15 cellular contexts compared by ENCODE assay signal in the genomic region with DNA sequence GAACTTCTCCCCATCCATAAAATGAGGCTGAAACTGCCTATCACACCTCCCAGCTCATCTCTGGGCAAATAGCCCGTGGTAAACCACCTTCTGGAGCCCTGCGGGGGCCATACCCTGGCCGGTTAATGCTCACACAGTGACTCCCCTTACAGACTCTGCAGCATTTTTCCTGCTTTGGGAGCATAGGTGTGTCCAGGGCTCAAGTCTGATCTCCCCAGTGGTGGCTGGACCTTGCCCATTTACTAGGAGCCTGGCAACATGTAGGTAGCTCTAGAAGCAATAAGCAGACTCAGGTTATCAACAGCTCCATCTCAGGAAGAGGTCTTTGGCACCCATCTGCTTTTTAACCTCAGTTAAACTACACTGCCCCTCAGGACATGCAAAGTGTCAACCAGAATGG. TPM values are rescaled to one million over a fixed set of nuclear protein-coding genes. Genes with fewer than 3 reads are reported as not detected.
DNase-seq lines count a peak whose midpoint lies in the region; ATAC-seq lines count a peak whose summit lies in the region.
"Had no signal": no experiment of that assay in that cellular context is flagged by ENCODE, and none has a peak within 500 bp of the region (broad histone marks: within the 10 kb centered on the region; RNA-seq: fewer than 3 reads in every experiment).

No MANE protein-coding gene starts in this region.

- no peak for ATAC-seq in left cardiac atrium
- no peak for ATAC-seq in natural killer cell treated with Interleukin-12 subunit alpha and Interleukin-12 subunit beta and Interleukin-15 and Interleukin-18, amount 100 ng/mL, for 72 hours
- ATAC-seq in GM21825 (IDR thresholded peaks at IDR 0.05; ENCODE audit: unreplicated experiment): no peak
- no peak for ATAC-seq in activated CD8-positive, alpha-beta T cell treated with anti-CD3 and anti-CD28 coated beads, Interleukin-2, amount 10 ng/mL, durations not matched to agents 7 days and 5 days
- ATAC-seq: CD8-positive, alpha-beta T cell had no signal

- POLR2A ChIA-PET in activated CD8-positive, alpha-beta T cell treated with anti-CD3 and anti-CD28 coated beads, Interleukin-2, amount 10 ng/mL, durations not matched to agents 7 days and 5 days (lab: Charles Lee): interaction anchor here (0.7 kb wide), 1 partner anchor 11 kb away, joined by 3 read pairs; no protein-coding TSS in a partner anchor

- peaks cover 15 to 17% of the 10 kb centered on the region in 2 donors for H3K4me1 Mint-ChIP-seq in natural killer cell treated with Interleukin-12 subunit alpha and Interleukin-12 subunit beta and Interleukin-15 and Interleukin-18, amount 100 ng/mL, for 72 hours (ENCODE audit: low read depth in 2 of 2)
- H3K4me1 Mint-ChIP-seq in activated CD8-positive, alpha-beta T cell treated with anti-CD3 and anti-CD28 coated beads, Interleukin-2, amount 10 ng/mL, durations not matched to agents 7 days and 5 days (ENCODE audit: low read depth): peaks cover 23% of the 10 kb centered on the region
- H3K4me1 Mint-ChIP-seq: B cell had no signal

- H3K9me3 Mint-ChIP-seq in natural killer cell treated with Interleukin-12 subunit alpha and Interleukin-12 subunit beta and Interleukin-15 and Interleukin-18, amount 100 ng/mL, for 72 hours: no peaks in the 10 kb centered on the region
- no peaks in the 10 kb centered on the region for H3K9me3 Mint-ChIP-seq in activated CD8-positive, alpha-beta T cell treated with anti-CD3 and anti-CD28 coated beads, Interleukin-2, amount 10 ng/mL, durations not matched to agents 7 days and 5 days (ENCODE audit: insufficient read depth)
- H3K9me3 Mint-ChIP-seq: CD8-positive, alpha-beta T cell had no signal

- no peaks in the 10 kb centered on the region for H3K36me3 Mint-ChIP-seq in natural killer cell treated with Interleukin-12 subunit alpha and Interleukin-12 subunit beta and Interleukin-15 and Interleukin-18, amount 100 ng/mL, for 72 hours
- H3K36me3 Mint-ChIP-seq in activated CD8-positive, alpha-beta T cell treated with anti-CD3 and anti-CD28 coated beads, Interleukin-2, amount 10 ng/mL, durations not matched to agents 7 days and 5 days (ENCODE audit: low read depth): no peaks in the 10 kb centered on the region
- H3K36me3 Mint-ChIP-seq: CD8-positive, alpha-beta T cell had no signal

- no peaks in the 10 kb centered on the region for H3K27me3 Mint-ChIP-seq in natural killer cell treated with Interleukin-12 subunit alpha and Interleukin-12 subunit beta and Interleukin-15 and Interleukin-18, amount 100 ng/mL, for 72 hours
- peaks cover 17% of the 10 kb centered on the region for H3K27me3 Mint-ChIP-seq in activated CD8-positive, alpha-beta T cell treated with anti-CD3 and anti-CD28 coated beads, Interleukin-2, amount 10 ng/mL, durations not matched to agents 7 days and 5 days (ENCODE audit: low read depth)

- no peak overlapping the region for H3K27ac Mint-ChIP-seq in natural killer cell treated with Interleukin-12 subunit alpha and Interleukin-12 subunit beta and Interleukin-15 and Interleukin-18, amount 100 ng/mL, for 72 hours
- no peak overlapping the region for H3K27ac Mint-ChIP-seq in activated CD8-positive, alpha-beta T cell treated with anti-CD3 and anti-CD28 coated beads, Interleukin-2, amount 10 ng/mL, durations not matched to agents 7 days and 5 days
- H3K27ac Mint-ChIP-seq: B cell; CD8-positive, alpha-beta T cell had no signal

- DNase-seq in cardiac septum (ENCODE audit: low spot score) (peak; percentile 47), left cardiac atrium (no peak), islet precursor cell (peak; percentile 25), NCI-H226 (no peak)
- peak; percentile 28 for DNase-seq in natural killer cell treated with Interleukin-12 subunit alpha and Interleukin-12 subunit beta and Interleukin-15 and Interleukin-18, amount 100 ng/mL, for 72 hours (ENCODE audit: low spot score)
- DNase-seq in activated CD8-positive, alpha-beta T cell treated with anti-CD3 and anti-CD28 coated beads, Interleukin-2, amount 10 ng/mL, durations not matched to agents 7 days and 5 days: no peak
- DNase-seq: Calu3; CD8-positive, alpha-beta T cell; DMS79 treated with DMSO at 0.1 percent for 48 hours; GF-D8 had no signal

- intact Hi-C loops in cardiac septum (cut with DNase I): no loop called here
- intact Hi-C loops in left cardiac atrium (cut with DNase I): no loop called here

- CTCF ChIA-PET in activated CD8-positive, alpha-beta T cell treated with anti-CD3 and anti-CD28 coated beads, Interleukin-2, amount 10 ng/mL, durations not matched to agents 7 days and 5 days (lab: Charles Lee): interaction anchor here (0.8 kb wide), 1 partner anchor 11 kb away, joined by 3 read pairs; no protein-coding TSS in a partner anchor

- H3K4me3 Mint-ChIP-seq in natural killer cell treated with Interleukin-12 subunit alpha and Interleukin-12 subunit beta and Interleukin-15 and Interleukin-18, amount 100 ng/mL, for 72 hours: no peak overlapping the region
- no peak overlapping the region for H3K4me3 Mint-ChIP-seq in activated CD8-positive, alpha-beta T cell treated with anti-CD3 and anti-CD28 coated beads, Interleukin-2, amount 10 ng/mL, durations not matched to agents 7 days and 5 days
- H3K4me3 Mint-ChIP-seq: B cell; CD8-positive, alpha-beta T cell had no signal

RNA-seq across cellular contexts. Expression of a gene that starts 5.5 kb away (rescaled TPM):
- total RNA-seq in cardiac septum (1.3 TPM), left cardiac atrium (1 to 10 TPM in 1 of 2 donors, under 1 TPM in 1; 0.68 to 1.2 TPM)
- 10 to 100 TPM in 1 of 2 donors, 1 to 10 TPM in 1; 3.3 to 10.2 TPM for total RNA-seq in natural killer cell treated with Interleukin-12 subunit alpha and Interleukin-12 subunit beta and Interleukin-15 and Interleukin-18, amount 100 ng/mL, for 72 hours
- under 1 TPM; 0.26 to 0.29 TPM for total RNA-seq in activated CD8-positive, alpha-beta T cell treated with anti-CD3 and anti-CD28 coated beads, Interleukin-2, amount 10 ng/mL, durations not matched to agents 7 days and 5 days
- total RNA-seq: A172, Calu3, HT-29 had no signal

RNA-seq across cellular contexts. Expression of a gene that starts 15.2 kb away (rescaled TPM):
- not detected for total RNA-seq in cardiac septum
- not detected for total RNA-seq in left cardiac atrium
- total RNA-seq in natural killer cell treated with Interleukin-12 subunit alpha and Interleukin-12 subunit beta and Interleukin-15 and Interleukin-18, amount 100 ng/mL, for 72 hours: not detected
- not detected for total RNA-seq in activated CD8-positive, alpha-beta T cell treated with anti-CD3 and anti-CD28 coated beads, Interleukin-2, amount 10 ng/mL, durations not matched to agents 7 days and 5 days
- total RNA-seq: A172; B cell; Calu3; CD8-positive, alpha-beta T cell; H1; HT-29 had no signal

RNA-seq across cellular contexts. Expression of a gene that starts 36.5 kb away (rescaled TPM):
- not detected for total RNA-seq in cardiac septum
- total RNA-seq in left cardiac atrium: under 1 TPM in 1 of 2 donors, not detected in 1; 0.06 TPM
- not detected for total RNA-seq in natural killer cell treated with Interleukin-12 subunit alpha and Interleukin-12 subunit beta and Interleukin-15 and Interleukin-18, amount 100 ng/mL, for 72 hours
- total RNA-seq in activated CD8-positive, alpha-beta T cell treated with anti-CD3 and anti-CD28 coated beads, Interleukin-2, amount 10 ng/mL, durations not matched to agents 7 days and 5 days: not detected
- total RNA-seq: A172; B cell; Calu3; CD8-positive, alpha-beta T cell; H1; HT-29 had no signal

RNA-seq across cellular contexts. Expression of a gene that starts 49.5 kb away (rescaled TPM):
- 395 TPM for total RNA-seq in cardiac septum
- total RNA-seq in left cardiac atrium: 100 to 1,000 TPM; 259 to 306 TPM
- 100 to 1,000 TPM; 121 to 157 TPM for total RNA-seq in natural killer cell treated with Interleukin-12 subunit alpha and Interleukin-12 subunit beta and Interleukin-15 and Interleukin-18, amount 100 ng/mL, for 72 hours
- 100 to 1,000 TPM; 123 to 133 TPM for total RNA-seq in activated CD8-positive, alpha-beta T cell treated with anti-CD3 and anti-CD28 coated beads, Interleukin-2, amount 10 ng/mL, durations not matched to agents 7 days and 5 days

RNA-seq across cellular contexts. Expression of a gene that starts 52.5 kb away (rescaled TPM):
- total RNA-seq in cardiac septum: not detected
- total RNA-seq in left cardiac atrium: not detected
- total RNA-seq in natural killer cell treated with Interleukin-12 subunit alpha and Interleukin-12 subunit beta and Interleukin-15 and Interleukin-18, amount 100 ng/mL, for 72 hours: not detected
- not detected for total RNA-seq in activated CD8-positive, alpha-beta T cell treated with anti-CD3 and anti-CD28 coated beads, Interleukin-2, amount 10 ng/mL, durations not matched to agents 7 days and 5 days
- total RNA-seq: A172; B cell; Calu3; CD8-positive, alpha-beta T cell; H1; HT-29 had no signal

Comparison
In these comparisons a context has a peak if more than half of its experiments do, and no peak if none do; other contexts are left out.
1. DNase-seq: peak in cardiac septum (single experiment), islet precursor cell (single experiment) and natural killer cell treated with Interleukin-12 subunit alpha and Interleukin-12 subunit beta and Interleukin-15 and Interleukin-18, amount 100 ng/mL, for 72 hours (single experiment); none in left cardiac atrium (single experiment), activated CD8-positive, alpha-beta T cell treated with anti-CD3 and anti-CD28 coated beads, Interleukin-2, amount 10 ng/mL, durations not matched to agents 7 days and 5 days (single experiment) and NCI-H226 (single experiment).